ENCODE assay signal across 22 cellular contexts in genomic region chr15:63565784-63566183, GRCh38. TPM values are rescaled to one million over a fixed set of nuclear protein-coding genes. Genes with fewer than 3 reads are reported as not detected.
DNase-seq lines count a peak whose midpoint lies in the region; ATAC-seq lines count a peak whose summit lies in the region.
"Had no signal": no experiment of that assay in that cellular context is flagged by ENCODE, and none has a peak within 500 bp of the region (broad histone marks: within the 10 kb centered on the region; RNA-seq: fewer than 3 reads in every experiment).

No MANE protein-coding gene starts in this region.

- H3K9me3 Mint-ChIP-seq in activated naive CD8-positive, alpha-beta T cell (ENCODE audit: low read depth): no peaks in the 10 kb centered on the region
- no peaks in the 10 kb centered on the region for H3K9me3 Mint-ChIP-seq in activated naive CD8-positive, alpha-beta T cell treated with anti-CD3 and anti-CD28 coated beads for 36 hours
- no peaks in the 10 kb centered on the region for H3K9me3 Mint-ChIP-seq in memory B cell
- no peaks in the 10 kb centered on the region for H3K9me3 Mint-ChIP-seq in stimulated activated memory B cell treated with anti-CD40 and anti-IgM and Interleukin-4, amounts not matched to agents 10 μg/mL and 1 μg/mL and 100 μg/mL, for 72 hours
- H3K9me3 Mint-ChIP-seq: H9, nephron had no signal

- ATAC-seq in T-helper 17 cell: no peak
- no peak for ATAC-seq in memory B cell (ENCODE audit: low read depth)
- no peak for ATAC-seq in stimulated activated memory B cell treated with anti-CD40 and anti-IgM and Interleukin-4, amounts not matched to agents 10 μg/mL and 1 μg/mL and 100 μg/mL, for 72 hours
- ATAC-seq: activated CD4-positive, CD25-positive, alpha-beta regulatory T cell treated with anti-CD3 and anti-CD28 coated beads, Interleukin-2, amount 50 U/mL, for 24 hours; activated CD8-positive, alpha-beta memory T cell treated with anti-CD3 and anti-CD28 coated beads, Interleukin-2, amount 10 ng/mL, durations not matched to agents 7 days and 5 days; SK-N-SH treated with all-trans-retinoic acid at 6 μM for 48 hours had no signal

- no peaks in the 10 kb centered on the region for H3K9me3 ChIP-seq in T-helper 17 cell (ENCODE audit: control insufficient read depth, low read length, poor library complexity, severe bottlenecking)
- H3K9me3 ChIP-seq: sigmoid colon had no signal

- H3K27me3 Mint-ChIP-seq in activated naive CD8-positive, alpha-beta T cell: no peaks in the 10 kb centered on the region
- H3K27me3 Mint-ChIP-seq in activated naive CD8-positive, alpha-beta T cell treated with anti-CD3 and anti-CD28 coated beads for 36 hours: no peaks in the 10 kb centered on the region
- H3K27me3 Mint-ChIP-seq in T-helper 17 cell (no peaks in the 10 kb centered on the region), memory B cell (no peaks in the 10 kb centered on the region)
- no peaks in the 10 kb centered on the region for H3K27me3 Mint-ChIP-seq in stimulated activated memory B cell treated with anti-CD40 and anti-IgM and Interleukin-4, amounts not matched to agents 10 μg/mL and 1 μg/mL and 100 μg/mL, for 72 hours
- H3K27me3 Mint-ChIP-seq: activated CD8-positive, alpha-beta memory T cell treated with anti-CD3 and anti-CD28 coated beads, Interleukin-2, amount 10 ng/mL, durations not matched to agents 7 days and 5 days had no signal

- H3K4me3 Mint-ChIP-seq in activated naive CD8-positive, alpha-beta T cell: no peak overlapping the region
- no peak overlapping the region for H3K4me3 Mint-ChIP-seq in activated naive CD8-positive, alpha-beta T cell treated with anti-CD3 and anti-CD28 coated beads for 36 hours
- no peak overlapping the region for H3K4me3 Mint-ChIP-seq in T-helper 17 cell
- no peak overlapping the region for H3K4me3 Mint-ChIP-seq in memory B cell
- no peak overlapping the region for H3K4me3 Mint-ChIP-seq in stimulated activated memory B cell treated with anti-CD40 and anti-IgM and Interleukin-4, amounts not matched to agents 10 μg/mL and 1 μg/mL and 100 μg/mL, for 72 hours
- H3K4me3 Mint-ChIP-seq: activated CD8-positive, alpha-beta memory T cell treated with anti-CD3 and anti-CD28 coated beads, Interleukin-2, amount 10 ng/mL, durations not matched to agents 7 days and 5 days; H9; nephron had no signal

- peak overlapping the region; percentile 56 for H3K27ac Mint-ChIP-seq in activated naive CD8-positive, alpha-beta T cell
- no peak overlapping the region for H3K27ac Mint-ChIP-seq in activated naive CD8-positive, alpha-beta T cell treated with anti-CD3 and anti-CD28 coated beads for 36 hours
- H3K27ac Mint-ChIP-seq in T-helper 17 cell (peak overlapping the region; percentile 70), memory B cell (peak overlapping the region; percentile 84)
- H3K27ac Mint-ChIP-seq in stimulated activated memory B cell treated with anti-CD40 and anti-IgM and Interleukin-4, amounts not matched to agents 10 μg/mL and 1 μg/mL and 100 μg/mL, for 72 hours: peak overlapping the region; percentile 64
- H3K27ac Mint-ChIP-seq: activated CD8-positive, alpha-beta memory T cell treated with anti-CD3 and anti-CD28 coated beads, Interleukin-2, amount 10 ng/mL, durations not matched to agents 7 days and 5 days; H9 had no signal

- H3K4me1 Mint-ChIP-seq in activated naive CD8-positive, alpha-beta T cell (ENCODE audit: low read depth): peaks cover 10% of the 10 kb centered on the region
- H3K4me1 Mint-ChIP-seq in activated naive CD8-positive, alpha-beta T cell treated with anti-CD3 and anti-CD28 coated beads for 36 hours: peaks cover 26% of the 10 kb centered on the region
- peaks cover 11% of the 10 kb centered on the region for H3K4me1 Mint-ChIP-seq in T-helper 17 cell
- H3K4me1 Mint-ChIP-seq in memory B cell: peaks cover 19% of the 10 kb centered on the region
- H3K4me1 Mint-ChIP-seq in stimulated activated memory B cell treated with anti-CD40 and anti-IgM and Interleukin-4, amounts not matched to agents 10 μg/mL and 1 μg/mL and 100 μg/mL, for 72 hours: peaks cover 31% of the 10 kb centered on the region
- H3K4me1 Mint-ChIP-seq: nephron had no signal

- no peak for DNase-seq in activated naive CD8-positive, alpha-beta T cell treated with anti-CD3 and anti-CD28 coated beads for 36 hours
- DNase-seq in T-helper 17 cell (no peak), memory B cell (ENCODE audit: low spot score in 2 of 2) (no peak), NCI-H146 treated with DMSO at 0.1 percent for 48 hours (lab: John Stamatoyannopoulos, UW; ENCODE audit: unreplicated experiment) (no peak), HK-2 (ENCODE audit: unreplicated experiment) (no peak), GOT3 (lab: John Stamatoyannopoulos, UW) (no peak)
- DNase-seq: activated CD8-positive, alpha-beta memory T cell treated with anti-CD3 and anti-CD28 coated beads, Interleukin-2, amount 10 ng/mL, durations not matched to agents 7 days and 5 days; activated effector memory CD4-positive, alpha-beta T cell treated with Interleukin-2 at 50 U/mL for 16 hours; DMS153; H9; KBM-7; NCI-H146; NCI-H2171; NCI-H524; RPMI8226; sigmoid colon; T1000 had no signal

- H3K36me3 Mint-ChIP-seq in activated naive CD8-positive, alpha-beta T cell: peaks cover 14% of the 10 kb centered on the region
- H3K36me3 Mint-ChIP-seq in activated naive CD8-positive, alpha-beta T cell treated with anti-CD3 and anti-CD28 coated beads for 36 hours: peaks cover 20% of the 10 kb centered on the region
- H3K36me3 Mint-ChIP-seq in T-helper 17 cell (ENCODE audit: low read depth) (peaks cover 5% of the 10 kb centered on the region), memory B cell (peaks cover 26% of the 10 kb centered on the region)
- peaks cover 52% of the 10 kb centered on the region for H3K36me3 Mint-ChIP-seq in stimulated activated memory B cell treated with anti-CD40 and anti-IgM and Interleukin-4, amounts not matched to agents 10 μg/mL and 1 μg/mL and 100 μg/mL, for 72 hours

RNA-seq across cellular contexts. Expression of gene FBXL22, which starts 31.4 kb away (rescaled TPM):
- under 1 TPM; 0.52 to 0.76 TPM for total RNA-seq in activated naive CD8-positive, alpha-beta T cell treated with anti-CD3 and anti-CD28 coated beads for 36 hours
- 1 to 10 TPM in 1 of 2 donors, under 1 TPM in 1; 0.81 to 1.1 TPM for total RNA-seq in T-helper 17 cell
